ENCODE assay signal across 8 cellular contexts in the genomic region with DNA sequence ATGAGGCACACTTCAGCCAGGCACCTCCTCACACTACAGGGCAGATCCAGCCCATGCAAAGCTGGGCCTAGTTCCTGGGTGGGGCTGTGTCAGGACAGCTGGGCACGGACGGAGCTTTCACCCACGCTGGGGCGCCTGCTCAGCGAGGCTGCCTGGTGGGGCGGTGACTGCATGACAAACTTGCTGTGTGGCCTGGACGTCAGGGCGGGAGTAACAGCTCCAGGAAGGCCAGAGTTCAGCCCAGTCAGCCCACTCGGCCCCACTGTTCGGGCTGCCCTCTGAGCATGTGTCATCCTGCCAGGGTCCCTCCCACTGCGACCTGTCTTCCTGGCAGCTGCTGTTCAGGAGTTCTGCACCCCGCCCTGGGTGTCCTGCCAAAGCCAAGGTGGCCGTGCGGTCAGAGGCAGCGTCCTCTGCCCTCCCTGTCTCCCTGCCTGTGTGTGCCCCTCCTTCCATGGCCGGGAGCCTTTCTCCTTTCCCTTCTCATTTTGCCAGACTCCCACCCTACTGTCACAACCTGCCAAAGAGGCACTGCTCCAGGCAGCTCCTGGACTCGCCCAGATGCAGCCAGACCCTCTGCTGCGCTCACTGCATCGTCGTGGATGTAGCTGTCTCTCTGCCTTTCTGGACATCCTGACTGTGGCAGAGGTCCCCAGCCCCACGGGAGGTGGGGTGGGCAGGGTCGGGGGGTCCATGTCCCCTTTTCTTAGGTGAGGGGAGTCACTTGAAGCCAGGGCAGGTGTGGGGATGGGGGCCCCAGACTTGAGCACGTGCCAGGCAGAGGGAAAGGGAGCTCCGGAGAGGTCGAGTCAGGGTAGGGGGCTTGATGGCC. TPM values are rescaled to one million over a fixed set of nuclear protein-coding genes. Genes with fewer than 3 reads are reported as not detected.
DNase-seq lines count a peak whose midpoint lies in the region; ATAC-seq, FAIRE-seq and TF ChIP-seq lines count a peak whose summit lies in the region.

No MANE protein-coding gene starts in this region.

- TF ChIP-seq CTCF in fibroblast of mammary gland (conservative IDR thresholded peaks at IDR 0.05; ENCODE audit: control insufficient read depth, insufficient read depth, low read depth, low read length), result no peak

- DNase-seq in COLO668 (lab: John Stamatoyannopoulos, UW; ENCODE audit: unreplicated experiment) (peak; percentile 70), RKO (ENCODE audit: low spot score) (peak; percentile 64), fibroblast of mammary gland (ENCODE audit: low read depth) (peak; percentile 75), trophoblast cell (peak; percentile 76 to 80), putamen (ENCODE audit: low spot score) (no peak), GM19239 (ENCODE audit: insufficient read length, low spot score) (no peak)
- no peak for DNase-seq in activated CD4-positive, alpha-beta T cell treated with anti-CD3 and anti-CD28 coated beads, Interleukin-2, amount 50 U/mL, for 48 hours

- no peak overlapping the region for H3K18ac ChIP-seq in trophoblast cell (ENCODE audit: low read length)

- H3K36me3 ChIP-seq in trophoblast cell (ENCODE audit: control insufficient read depth in 1 of 2, insufficient read depth in 2 of 2, low read length in 2 of 2), result no peaks in the 10 kb centered on the region

- no peak overlapping the region for H4K12ac ChIP-seq in trophoblast cell (ENCODE audit: low read depth, low read length)

- ATAC-seq in GM18873 (IDR thresholded peaks at IDR 0.05; ENCODE audit: low FRiP score, unreplicated experiment), result no peak

- no peaks in the 10 kb centered on the region for H3K9me3 ChIP-seq in trophoblast cell (ENCODE audit: insufficient read depth, low read depth, low read length)

- H3K9ac ChIP-seq in trophoblast cell (ENCODE audit: low read length), result no peak overlapping the region

- no peaks in the 10 kb centered on the region for H3K79me2 ChIP-seq in trophoblast cell (ENCODE audit: control insufficient read depth, insufficient read depth, low read length, poor library complexity)

- no CpG with 5 or more reads among the region's 25 CpGs for WGBS in trophoblast cell (ENCODE audit: extremely low coverage, insufficient coverage, insufficient read length)

- FAIRE-seq in GM19239 (lab: Jason Lieb, UNC), result no peak

- no peak overlapping the region for H3K27ac ChIP-seq in trophoblast cell (ENCODE audit: low read depth, low read length)

- H4K91ac ChIP-seq in trophoblast cell (ENCODE audit: low read depth, low read length), result peak overlapping the region; percentile 20

- H2AFZ ChIP-seq in trophoblast cell (ENCODE audit: insufficient read depth, low read length, poor library complexity), result no peak overlapping the region

- H4K8ac ChIP-seq in trophoblast cell (ENCODE audit: low read depth, low read length), result no peak overlapping the region

- no peak overlapping the region for H3K4me3 ChIP-seq in fibroblast of mammary gland (ENCODE audit: control insufficient read depth, low read depth, low read length)
- peak overlapping the region; percentile 2 for H3K4me3 ChIP-seq in trophoblast cell (ENCODE audit: low read depth, low read length)

- H3K14ac ChIP-seq in trophoblast cell (ENCODE audit: low read length), result peak overlapping the region; percentile 20

- no peak overlapping the region for H3K23ac ChIP-seq in trophoblast cell (ENCODE audit: low read length)

- no peak overlapping the region for H2BK120ac ChIP-seq in trophoblast cell (ENCODE audit: insufficient read depth, low read length, poor library complexity)

- H3K79me1 ChIP-seq in trophoblast cell (ENCODE audit: low read length), result peaks cover 5% of the 10 kb centered on the region

- no peak overlapping the region for H3K4ac ChIP-seq in trophoblast cell (ENCODE audit: low read depth, low read length)

- H3K4me1 ChIP-seq in trophoblast cell (ENCODE audit: control insufficient read depth in 1 of 2, insufficient read depth in 2 of 2, low read length in 2 of 2), result peaks cover 4 to 23% of the 10 kb centered on the region in 2 experiments

- H2BK12ac ChIP-seq in trophoblast cell (ENCODE audit: low read length), result no peak overlapping the region

- no peak overlapping the region for H2BK5ac ChIP-seq in trophoblast cell (ENCODE audit: low read depth, low read length, poor library complexity)

- H3K27me3 ChIP-seq in trophoblast cell (ENCODE audit: insufficient read depth, low read length), result no peaks in the 10 kb centered on the region

- no peak overlapping the region for H3K4me2 ChIP-seq in trophoblast cell (ENCODE audit: low read length)

- peak overlapping the region; percentile 3 for H2AK5ac ChIP-seq in trophoblast cell (ENCODE audit: low read length)

RNA-seq across cellular contexts. Expression of a gene that starts 33.0 kb away (rescaled TPM):
- 12.6 and 12.8 TPM in 2 replicates for polyA plus RNA-seq in trophoblast cell (2013)

RNA-seq across cellular contexts. Expression of a gene that starts 33.6 kb away (rescaled TPM):
- polyA plus RNA-seq in trophoblast cell (2013), result 16.8 TPM in 2 replicates

RNA-seq across cellular contexts. Expression of a gene that starts 39.9 kb away (rescaled TPM):
- polyA plus RNA-seq in trophoblast cell (2013), result 41.1 and 42.0 TPM in 2 replicates

RNA-seq across cellular contexts. Expression of a gene that starts 55.9 kb away (rescaled TPM):
- 761 and 882 TPM in 2 replicates for polyA plus RNA-seq in trophoblast cell (2013)

Comparison
In these comparisons a context has a peak if more than half of its experiments do, and no peak if none do; other contexts are left out.
1. DNase-seq: peak in COLO668 (single experiment), RKO (single experiment), fibroblast of mammary gland (single experiment) and trophoblast cell (2 of 2); none in putamen (single experiment), GM19239 (single experiment) and activated CD4-positive, alpha-beta T cell treated with anti-CD3 and anti-CD28 coated beads, Interleukin-2, amount 50 U/mL, for 48 hours (0 of 2).